8 cellular contexts compared by ENCODE assay signal in the genomic region with DNA sequence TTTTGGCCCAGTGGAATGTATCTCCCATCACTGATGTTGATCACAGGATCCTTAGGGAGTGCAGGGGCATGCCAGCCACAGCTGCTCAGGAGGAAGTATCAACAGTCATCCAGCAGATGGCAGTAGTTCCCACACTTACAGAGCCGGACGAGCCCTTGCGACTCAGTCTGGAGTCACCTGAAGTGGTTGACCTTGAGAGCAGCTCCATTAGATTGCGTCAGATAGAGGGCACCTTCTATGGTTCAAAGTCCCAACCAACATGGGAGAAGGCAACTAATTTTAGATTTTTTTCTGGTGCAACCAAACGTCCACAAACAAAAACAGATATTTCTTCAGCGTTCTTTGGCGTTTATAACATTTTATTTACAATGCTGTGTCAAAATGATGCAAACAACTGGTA.
DNase-seq lines count a peak whose midpoint lies in the region; ATAC-seq and TF ChIP-seq lines count a peak whose summit lies in the region.

No MANE protein-coding gene starts in this region.

- H3K9me3 ChIP-seq in NT2/D1 (ENCODE audit: insufficient read depth, low read length) (no peaks in the 10 kb centered on the region), uterus (no peaks in the 10 kb centered on the region)

- H3K27me3 ChIP-seq in NT2/D1 (ENCODE audit: insufficient read depth, insufficient read length) = no peaks in the 10 kb centered on the region
- H3K27me3 ChIP-seq in uterus = no peaks in the 10 kb centered on the region

- H3K4me1 ChIP-seq in NT2/D1 (ENCODE audit: insufficient read depth, insufficient read length) (no peaks in the 10 kb centered on the region), uterus (no peaks in the 10 kb centered on the region)

- H3K27ac Mint-ChIP-seq in activated T-cell treated with anti-CD3 and anti-CD28 coated beads, Interleukin-2, amount 50 U/mL, for 24 hours = no peak overlapping the region

- DNase-seq in G401 (ENCODE audit: low spot score) (peak; percentile 85), HuH-7.5 (ENCODE audit: low spot score) (peak; percentile 72), NT2/D1 (ENCODE audit: low read depth, low spot score) (peak; percentile 61), fibroblast of villous mesenchyme (ENCODE audit: low read depth) (peak; percentile 76), nucleus accumbens (lab: John Stamatoyannopoulos, UW) (peak in 45 of 56 donors; percentile 1 to 63 (median 20)), uterus (peak; percentile 51 to 53)
- DNase-seq in activated T-cell treated with anti-CD3 and anti-CD28 coated beads, Interleukin-2, amount 50 U/mL, for 24 hours = peak; percentile 41

- H3K4me3 Mint-ChIP-seq in activated T-cell treated with anti-CD3 and anti-CD28 coated beads, Interleukin-2, amount 50 U/mL, for 24 hours = no peak overlapping the region

- TF ChIP-seq CTCF in fibroblast of villous mesenchyme (IDR thresholded peaks at IDR 0.05; ENCODE audit: insufficient read depth, low read depth, low read length) (peak; percentile 95), uterus (IDR thresholded peaks at IDR 0.05) (peak; percentile 52 to 70 (median 59))

- H3K36me3 Mint-ChIP-seq in activated T-cell treated with anti-CD3 and anti-CD28 coated beads, Interleukin-2, amount 50 U/mL, for 24 hours (ENCODE audit: low read depth) = no peaks in the 10 kb centered on the region

- H3K4me1 Mint-ChIP-seq in activated T-cell treated with anti-CD3 and anti-CD28 coated beads, Interleukin-2, amount 50 U/mL, for 24 hours (ENCODE audit: low read depth) = peaks cover 8% of the 10 kb centered on the region

- H3K4me3 ChIP-seq in NT2/D1 (ENCODE audit: insufficient read length, low read depth) = no peak overlapping the region
- no peak overlapping the region for H3K4me3 ChIP-seq in fibroblast of villous mesenchyme (ENCODE audit: low read depth, low read length)
- no peak overlapping the region for H3K4me3 ChIP-seq in uterus

- intact Hi-C loops in uterus (cut with DNase I; ENCODE audit: low total_unique reads) = no loop called here

- ATAC-seq in GM21723 (IDR thresholded peaks at IDR 0.05; ENCODE audit: unreplicated experiment) = peak; percentile 98

- peaks cover 19% of the 10 kb centered on the region for H3K27me3 Mint-ChIP-seq in activated T-cell treated with anti-CD3 and anti-CD28 coated beads, Interleukin-2, amount 50 U/mL, for 24 hours

- in situ Hi-C loops in G401 (cut with HindIII; ENCODE audit: low sequenced_read_pairs) = no loop called here

- H3K36me3 ChIP-seq in NT2/D1 (ENCODE audit: insufficient read depth, insufficient read length, low read length) (no peaks in the 10 kb centered on the region), uterus (no peaks in the 10 kb centered on the region)

- H3K9me3 Mint-ChIP-seq in activated T-cell treated with anti-CD3 and anti-CD28 coated beads, Interleukin-2, amount 50 U/mL, for 24 hours = no peaks in the 10 kb centered on the region

- no peak for TF ChIP-seq POLR2A in uterus (IDR thresholded peaks at IDR 0.05)

- H3K27ac ChIP-seq in uterus = no peak overlapping the region

- no peak overlapping the region for H3K9ac ChIP-seq in NT2/D1 (ENCODE audit: insufficient read length, low read depth)

Comparison
In these comparisons a context has a peak if more than half of its experiments do, and no peak if none do; other contexts are left out.
1. DNase-seq: peak in every context shown above with its lines; median percentile 85 in G401; 76 in fibroblast of villous mesenchyme; 72 in HuH-7.5; 61 in NT2/D1; 52 in uterus; 41 in activated T-cell treated with anti-CD3 and anti-CD28 coated beads, Interleukin-2, amount 50 U/mL, for 24 hours; 20 in nucleus accumbens.